Comparison of ENCODE assay signal across 30 cellular contexts in the genomic region with DNA sequence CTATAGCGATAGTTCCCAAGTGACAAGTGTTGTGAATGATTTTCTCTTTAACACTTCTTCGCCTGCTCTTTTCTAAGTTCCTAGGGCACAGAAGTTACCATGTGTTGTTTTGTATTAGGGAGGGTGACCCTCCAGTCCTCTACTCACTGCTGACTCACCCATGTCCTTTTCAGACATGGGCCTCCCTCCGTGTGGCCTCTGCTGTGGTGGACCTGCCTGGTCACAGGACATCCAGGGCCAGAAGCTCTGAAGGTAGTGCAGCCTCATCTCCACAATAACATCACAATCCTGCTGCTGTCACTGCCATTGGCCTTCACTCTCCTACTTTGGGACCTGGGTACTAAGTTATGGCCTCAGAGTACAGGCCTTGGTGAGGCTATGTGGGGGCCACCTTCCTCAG.
A peak's percentile ranks its signal among the peaks of the same experiment; 100 is the strongest.
DNase-seq lines count a peak whose midpoint lies in the region; ATAC-seq and TF ChIP-seq lines count a peak whose summit lies in the region.
"Had no signal": no experiment of that assay in that cellular context is flagged by ENCODE, and none has a peak within 500 bp of the region (broad histone marks: within the 10 kb centered on the region; RNA-seq: fewer than 3 reads in every experiment).

No MANE protein-coding gene starts in this region.

- no peak for ATAC-seq in activated naive CD4-positive, alpha-beta T cell treated with anti-CD3 and anti-CD28 coated beads, Interleukin-2, amount 50 U/mL, for 72 hours
- no peak for ATAC-seq in naive thymus-derived CD8-positive, alpha-beta T cell
- ATAC-seq in GM21515 (IDR thresholded peaks at IDR 0.05; ENCODE audit: unreplicated experiment) = no peak
- ATAC-seq in HG03159 (IDR thresholded peaks at IDR 0.05; ENCODE audit: unreplicated experiment) = no peak
- ATAC-seq: esophagus mucosa; GM12878; natural killer cell treated with Interleukin-12 subunit alpha and Interleukin-12 subunit beta and Interleukin-15 and Interleukin-18, amount 100 ng/mL, for 72 hours; Panc1 had no signal

- intact Hi-C loops in esophagus muscularis mucosa (cut with DNase I) = loop anchor here (2.0 to 10.0 kb wide), 2 partner anchors 65 to 87 kb away; partner anchors contain the start of gene TNFAIP3

- no peaks in the 10 kb centered on the region for H3K36me3 Mint-ChIP-seq in activated naive CD4-positive, alpha-beta T cell treated with anti-CD3 and anti-CD28 coated beads, Interleukin-2, amount 50 U/mL, for 72 hours
- no peaks in the 10 kb centered on the region for H3K36me3 Mint-ChIP-seq in naive thymus-derived CD8-positive, alpha-beta T cell
- H3K36me3 Mint-ChIP-seq: activated naive CD4-positive, alpha-beta T cell treated with anti-CD3 and anti-CD28 coated beads, Interleukin-2, amount 10 ng/mL, durations not matched to agents 7 days and 5 days; CD4-positive, CD25-positive, alpha-beta regulatory T cell; natural killer cell treated with Interleukin-12 subunit alpha and Interleukin-12 subunit beta and Interleukin-15 and Interleukin-18, amount 100 ng/mL, for 72 hours had no signal

- WGBS in esophagus muscularis mucosa = 84% methylated on average over 3 of the region's 3 CpGs
- 85% methylated on average over 3 of the region's 3 CpGs for WGBS in urinary bladder

- no peak for TF ChIP-seq POLR2A in esophagus muscularis mucosa (IDR thresholded peaks at IDR 0.05; ENCODE audit: low read depth)

- H3K27ac Mint-ChIP-seq in activated naive CD4-positive, alpha-beta T cell treated with anti-CD3 and anti-CD28 coated beads, Interleukin-2, amount 50 U/mL, for 72 hours = peak overlapping the region; percentile 45 to 64
- H3K27ac Mint-ChIP-seq in naive thymus-derived CD8-positive, alpha-beta T cell = peak overlapping the region in 6 of 10 donors; percentile 17 to 83 (median 56)
- H3K27ac Mint-ChIP-seq: activated B cell treated with CpG ODN at 0.5 μM for 24 hours; activated naive CD4-positive, alpha-beta T cell treated with anti-CD3 and anti-CD28 coated beads, Interleukin-2, amount 10 ng/mL, durations not matched to agents 7 days and 5 days had no signal

- no peak for TF ChIP-seq EP300 in esophagus muscularis mucosa (IDR thresholded peaks at IDR 0.05)

- H3K4me3 Mint-ChIP-seq in naive thymus-derived CD8-positive, alpha-beta T cell = no peak overlapping the region
- H3K4me3 Mint-ChIP-seq: activated B cell treated with CpG ODN at 0.5 μM for 24 hours; activated naive CD4-positive, alpha-beta T cell treated with anti-CD3 and anti-CD28 coated beads, Interleukin-2, amount 10 ng/mL, durations not matched to agents 7 days and 5 days; CD4-positive, CD25-positive, alpha-beta regulatory T cell; natural killer cell treated with Interleukin-12 subunit alpha and Interleukin-12 subunit beta and Interleukin-15 and Interleukin-18, amount 100 ng/mL, for 72 hours had no signal

- no peaks in the 10 kb centered on the region for H3K9me3 ChIP-seq in esophagus muscularis mucosa
- H3K9me3 ChIP-seq in WERI-Rb-1 (ENCODE audit: severe bottlenecking) = no peaks in the 10 kb centered on the region
- H3K9me3 ChIP-seq: breast epithelium, spleen had no signal

- H3K27me3 ChIP-seq in esophagus muscularis mucosa (no peaks in the 10 kb centered on the region), WERI-Rb-1 (ENCODE audit: insufficient read depth, low read depth, severe bottlenecking) (no peaks in the 10 kb centered on the region)
- H3K27me3 ChIP-seq: breast epithelium, spleen had no signal

- H3K27ac ChIP-seq in esophagus muscularis mucosa (replicated peaks in 1 of 4) (peak overlapping the region; percentile 81 to 91 (median 88)), urinary bladder (ENCODE audit: low read depth) (peak overlapping the region; percentile 26), WERI-Rb-1 (no peak overlapping the region)
- H3K27ac ChIP-seq: 22Rv1, breast epithelium, spleen had no signal

- DNase-seq in activated naive CD4-positive, alpha-beta T cell treated with anti-CD3 and anti-CD28 coated beads, Interleukin-2, amount 50 U/mL, for 72 hours (ENCODE audit: low spot score in 2 of 2) = no peak
- no peak for DNase-seq in activated naive CD4-positive, alpha-beta T cell (lab: John Stamatoyannopoulos, UW)
- DNase-seq in esophagus muscularis mucosa (ENCODE audit: extremely low spot score) (no peak), WERI-Rb-1 (no peak)
- DNase-seq in naive thymus-derived CD8-positive, alpha-beta T cell = no peak
- DNase-seq: activated B cell treated with CpG ODN at 0.5 μM for 24 hours; activated CD4-positive, alpha-beta T cell treated with anti-CD3 and anti-CD28 coated beads, Interleukin-2, amount 50 U/mL, for 48 hours; activated naive CD4-positive, alpha-beta T cell treated with anti-CD3 and anti-CD28 coated beads, Interleukin-2, amount 10 ng/mL, durations not matched to agents 7 days and 5 days; amniotic stem cell; CD4-positive, CD25-positive, alpha-beta regulatory T cell; effector memory CD4-positive, alpha-beta T cell; hippocampal formation; left cardiac atrium; mesendoderm; NCI-H1105; NCI-H187 treated with DMSO at 0.1 percent for 48 hours; NCI-H69; SIG-M5; spleen; SW 1271; T1000 had no signal

- POLR2A ChIA-PET in naive thymus-derived CD8-positive, alpha-beta T cell (lab: Charles Lee) = no interaction called here

- peaks cover 14 to 91% (median 84%) of the 10 kb centered on the region in 4 donors for H3K4me1 ChIP-seq in esophagus muscularis mucosa
- H3K4me1 ChIP-seq in urinary bladder (ENCODE audit: insufficient read depth) = no peaks in the 10 kb centered on the region
- H3K4me1 ChIP-seq: breast epithelium had no signal

- H3K36me3 ChIP-seq in esophagus muscularis mucosa (no peaks in the 10 kb centered on the region), urinary bladder (ENCODE audit: insufficient read depth) (no peaks in the 10 kb centered on the region), WERI-Rb-1 (no peaks in the 10 kb centered on the region)
- H3K36me3 ChIP-seq: breast epithelium, spleen had no signal

- H3K4me3 ChIP-seq in esophagus muscularis mucosa (no peak overlapping the region), urinary bladder (ENCODE audit: low read depth, low read length) (no peak overlapping the region), WERI-Rb-1 (ENCODE audit: low read depth, low read length) (no peak overlapping the region)
- H3K4me3 ChIP-seq: breast epithelium, GM12878, spleen had no signal

- H3K4me1 Mint-ChIP-seq in naive thymus-derived CD8-positive, alpha-beta T cell = peaks cover 0 to 4% (median 0%) of the 10 kb centered on the region in 4 donors
- H3K4me1 Mint-ChIP-seq: activated naive CD4-positive, alpha-beta T cell treated with anti-CD3 and anti-CD28 coated beads, Interleukin-2, amount 10 ng/mL, durations not matched to agents 7 days and 5 days had no signal

- peaks cover 0 to 3% (median 0%) of the 10 kb centered on the region in 5 donors for H3K27me3 Mint-ChIP-seq in naive thymus-derived CD8-positive, alpha-beta T cell
- H3K27me3 Mint-ChIP-seq: activated B cell treated with CpG ODN at 0.5 μM for 24 hours; CD4-positive, CD25-positive, alpha-beta regulatory T cell had no signal

- no peaks in the 10 kb centered on the region for H3K9me3 Mint-ChIP-seq in activated naive CD4-positive, alpha-beta T cell treated with anti-CD3 and anti-CD28 coated beads, Interleukin-2, amount 50 U/mL, for 72 hours
- H3K9me3 Mint-ChIP-seq in naive thymus-derived CD8-positive, alpha-beta T cell = no peaks in the 10 kb centered on the region
- H3K9me3 Mint-ChIP-seq: activated B cell treated with CpG ODN at 0.5 μM for 24 hours; activated naive CD4-positive, alpha-beta T cell treated with anti-CD3 and anti-CD28 coated beads, Interleukin-2, amount 10 ng/mL, durations not matched to agents 7 days and 5 days; natural killer cell treated with Interleukin-12 subunit alpha and Interleukin-12 subunit beta and Interleukin-15 and Interleukin-18, amount 100 ng/mL, for 72 hours had no signal

- TF ChIP-seq CTCF in esophagus muscularis mucosa (IDR thresholded peaks at IDR 0.05) = no peak
- no peak for TF ChIP-seq CTCF in WERI-Rb-1 (IDR thresholded peaks at IDR 0.05; ENCODE audit: low read depth, low read length)
